ENCODE assay signal across 8 cellular contexts in the genomic region with DNA sequence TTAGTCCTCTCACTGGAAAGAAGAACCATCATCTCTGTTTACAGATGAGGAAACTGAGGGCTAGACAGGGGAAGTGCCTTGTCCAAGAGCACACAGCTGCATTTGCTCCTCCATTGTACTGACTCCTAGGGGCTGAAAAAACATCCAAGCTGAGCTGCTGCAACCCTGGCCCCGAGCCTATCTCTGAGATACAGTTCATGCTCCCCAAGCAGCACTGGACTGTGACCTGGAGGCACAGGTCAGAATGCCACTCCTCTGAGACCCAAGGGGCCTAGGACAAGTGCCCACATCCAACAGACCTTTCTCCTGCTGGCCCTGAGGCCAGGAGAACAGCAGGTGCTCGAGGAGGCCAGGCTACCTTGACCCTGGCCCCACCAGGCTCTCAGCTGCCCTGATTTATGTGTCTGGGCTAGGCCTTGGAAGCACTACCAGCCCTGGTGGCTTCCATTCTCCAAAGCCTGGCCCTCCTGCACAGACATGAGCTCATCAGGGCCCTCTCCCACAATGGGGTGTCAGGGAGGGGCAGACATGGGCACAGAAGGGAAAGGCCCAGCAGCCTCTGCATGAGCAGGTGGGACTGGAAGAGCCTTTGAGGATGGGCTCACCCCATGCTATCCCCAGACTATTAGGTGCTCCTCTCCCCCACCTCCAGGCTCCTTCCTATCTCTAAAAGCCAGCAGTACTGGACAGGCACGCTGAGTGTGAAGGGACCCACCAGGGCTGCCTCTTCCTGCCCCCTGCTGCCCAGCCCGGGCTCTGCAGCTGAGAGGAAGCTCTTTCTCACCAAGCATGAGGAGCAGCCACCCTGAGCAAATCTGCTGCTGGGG. TPM values are rescaled to one million over a fixed set of nuclear protein-coding genes. Genes with fewer than 3 reads are reported as not detected.
DNase-seq lines count a peak whose midpoint lies in the region; ATAC-seq, FAIRE-seq and TF ChIP-seq lines count a peak whose summit lies in the region.

No MANE protein-coding gene starts in this region.

- WGBS in esophagus squamous epithelium, 2 donors: 80% methylated on average over 1 of the region's 4 CpGs; no CpG with 5 or more reads in 1 of the 2 donors

- ATAC-seq in HG03159 (IDR thresholded peaks at IDR 0.05; ENCODE audit: unreplicated experiment): no peak

- H3K27ac Mint-ChIP-seq in activated T-cell treated with anti-CD3 and anti-CD28 coated beads, Interleukin-2, amount 50 U/mL, for 24 hours: no peak overlapping the region
- H3K27ac Mint-ChIP-seq in nephron: no peak overlapping the region

- no peaks in the 10 kb centered on the region for H3K27me3 Mint-ChIP-seq in activated T-cell treated with anti-CD3 and anti-CD28 coated beads, Interleukin-2, amount 50 U/mL, for 24 hours
- peaks cover 5% of the 10 kb centered on the region for H3K27me3 Mint-ChIP-seq in nephron (ENCODE audit: low read depth)

- TF ChIP-seq POLR2A in esophagus squamous epithelium (IDR thresholded peaks at IDR 0.05): no peak

- H3K4me1 Mint-ChIP-seq in activated T-cell treated with anti-CD3 and anti-CD28 coated beads, Interleukin-2, amount 50 U/mL, for 24 hours (ENCODE audit: low read depth): peaks cover under 1% of the 10 kb centered on the region
- peaks cover 43% of the 10 kb centered on the region for H3K4me1 Mint-ChIP-seq in nephron

- H3K27me3 ChIP-seq in esophagus squamous epithelium: peaks cover 0 to 14% (median 0%) of the 10 kb centered on the region in 4 donors

- H3K4me3 ChIP-seq in esophagus squamous epithelium: no peak overlapping the region

- DNase-seq in Ammon's horn (ENCODE audit: low spot score) (peak; percentile 66), GM19238 (ENCODE audit: insufficient read length, low spot score) (peak; percentile 77), NCI-H82 treated with DMSO at 0.1 percent for 48 hours (lab: John Stamatoyannopoulos, UW; ENCODE audit: unreplicated experiment) (peak; percentile 40), esophagus squamous epithelium (lab: John Stamatoyannopoulos, UW) (no peak), urothelium cell line (ENCODE audit: low spot score) (peak; percentile 70)
- peak; percentile 69 for DNase-seq in activated T-cell treated with anti-CD3 and anti-CD28 coated beads, Interleukin-2, amount 50 U/mL, for 24 hours

- intact Hi-C loops in esophagus squamous epithelium (cut with DNase I): no loop called here

- TF ChIP-seq CTCF in esophagus squamous epithelium (IDR thresholded peaks at IDR 0.05): peak in 5 of 6 experiments; percentile 60 to 80 (median 79)
- peak; percentile 69 to 75 (median 73) for TF ChIP-seq CTCF in nephron (IDR thresholded peaks at IDR 0.05; ENCODE audit: unreplicated experiment in 3 of 3)

- H3K36me3 Mint-ChIP-seq in activated T-cell treated with anti-CD3 and anti-CD28 coated beads, Interleukin-2, amount 50 U/mL, for 24 hours (ENCODE audit: low read depth): no peaks in the 10 kb centered on the region
- H3K36me3 Mint-ChIP-seq in nephron (ENCODE audit: low read depth): no peaks in the 10 kb centered on the region

- H3K36me3 ChIP-seq in esophagus squamous epithelium: no peaks in the 10 kb centered on the region

- no peak overlapping the region for H3K27ac ChIP-seq in esophagus squamous epithelium

- no peaks in the 10 kb centered on the region for H3K9me3 ChIP-seq in esophagus squamous epithelium

- peaks cover 0 to 10% (median 0%) of the 10 kb centered on the region in 3 donors for H3K4me1 ChIP-seq in esophagus squamous epithelium

- H3K9me3 Mint-ChIP-seq in activated T-cell treated with anti-CD3 and anti-CD28 coated beads, Interleukin-2, amount 50 U/mL, for 24 hours: no peaks in the 10 kb centered on the region
- no peaks in the 10 kb centered on the region for H3K9me3 Mint-ChIP-seq in nephron

- no peak for FAIRE-seq in urothelium cell line (lab: Jason Lieb, UNC)

- H3K4me3 Mint-ChIP-seq in activated T-cell treated with anti-CD3 and anti-CD28 coated beads, Interleukin-2, amount 50 U/mL, for 24 hours: no peak overlapping the region
- H3K4me3 Mint-ChIP-seq in nephron: no peak overlapping the region

RNA-seq across cellular contexts. Expression of gene ADGRB2, which starts 18.9 kb away (rescaled TPM):
- 1 to 10 TPM in 2 of 4 donors, under 1 TPM in 2; 0.18 to 2.1 (median 0.86) TPM for total RNA-seq in esophagus squamous epithelium

RNA-seq across cellular contexts. Expression of gene COL16A1, which starts 41.5 kb away (rescaled TPM):
- total RNA-seq in esophagus squamous epithelium: 10 to 100 TPM in 2 of 4 donors, 1 to 10 TPM in 2; 8.8 to 35.5 (median 16.4) TPM
